ENCODE assay signal across 8 cellular contexts in the genomic region with DNA sequence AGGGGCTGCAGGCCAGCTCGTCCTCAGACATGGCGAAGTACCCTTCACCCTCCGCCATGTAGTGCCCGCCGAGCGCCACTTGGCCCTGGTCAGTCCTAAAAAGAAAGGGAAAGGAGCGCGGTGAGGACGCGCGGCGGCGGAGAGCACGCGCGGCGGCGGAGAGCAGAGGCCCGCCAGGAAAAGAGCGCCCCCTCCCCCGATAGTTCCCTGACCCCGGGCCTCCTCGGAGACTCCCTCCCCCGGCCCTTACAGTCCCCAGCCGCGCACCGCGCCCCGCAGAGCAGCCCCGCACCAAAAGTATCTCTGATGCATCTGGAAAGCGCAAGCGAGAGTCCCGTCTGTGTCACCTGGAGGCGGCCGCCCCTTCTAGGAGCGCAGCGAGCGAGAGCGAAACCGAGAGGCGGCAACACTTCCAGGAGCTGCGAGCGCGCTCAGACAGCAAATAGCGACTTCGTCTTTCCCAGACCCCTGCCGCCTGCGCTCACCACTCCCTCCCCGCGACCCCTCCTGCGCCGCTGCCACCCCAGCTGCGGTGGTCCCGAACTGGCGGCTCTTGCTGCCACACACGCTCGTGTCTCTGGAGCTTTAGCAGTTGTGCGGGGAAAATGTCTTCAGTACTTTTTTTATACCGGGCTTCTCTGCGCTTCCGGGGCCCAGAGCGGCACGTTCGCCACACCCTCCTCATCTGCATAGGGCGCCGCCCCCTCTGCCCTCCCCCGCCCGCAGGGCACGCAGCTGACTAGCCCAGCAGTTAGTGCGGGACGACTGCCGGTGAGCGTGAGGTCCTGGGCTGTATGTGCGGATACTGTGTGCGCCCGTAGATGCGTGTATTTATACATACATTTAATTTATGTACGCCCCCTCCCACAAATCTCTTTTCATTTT. TPM values are rescaled to one million over a fixed set of nuclear protein-coding genes. Genes with fewer than 3 reads are reported as not detected.
A peak's percentile ranks its signal among the peaks of the same experiment; 100 is the strongest.
DNase-seq lines count a peak whose midpoint lies in the region; ATAC-seq and TF ChIP-seq lines count a peak whose summit lies in the region.

TENT5A (minus strand) TSS at position 598 of the 885 bp plus-strand sequence; CDS start at position 58, 540 bp downstream.

- intact Hi-C loops in activated T-helper 2 cell treated with anti-CD3 and anti-CD28 coated beads, Interferon-gamma antibody, Interleukin-2, Interleukin-4, amounts not matched to agents 10 μg/mL and 5 μg/mL and 100 μg/mL, durations not matched to agents 14 hours and 24 hours and 36 hours (cut with micrococcal nuclease) = loop anchor here (2.0 to 10.0 kb wide), 8 partner anchors 20 to 1588 kb away; partner anchors contain the start of genes DOP1A, IBTK and UBE3D

- DNase-seq in DMS153 (lab: John Stamatoyannopoulos, UW) (peak; percentile 92), HuH-7 (ENCODE audit: low spot score) (peak; percentile 92), RPMI7951 (ENCODE audit: low read depth) (peak; percentile 93), fibroblast of mammary gland (ENCODE audit: low read depth) (peak; percentile 88)
- DNase-seq in activated T-helper 2 cell treated with anti-CD3 and anti-CD28 coated beads, Interferon-gamma antibody, Interleukin-2, Interleukin-4, amounts not matched to agents 10 μg/mL and 5 μg/mL and 100 μg/mL, durations not matched to agents 14 hours and 24 hours and 36 hours (ENCODE audit: low spot score) = peak; percentile 82
- peak; percentile 92 for DNase-seq in natural killer cell treated with Interleukin-12 subunit alpha and Interleukin-12 subunit beta and Interleukin-15 and Interleukin-18, amount 100 ng/mL, for 72 hours (ENCODE audit: low spot score)
- DNase-seq in stimulated activated naive CD4-positive, alpha-beta T cell (lab: John Stamatoyannopoulos, UW) = peak; percentile 80 to 90 (median 86)

- ATAC-seq in GM21526 (IDR thresholded peaks at IDR 0.05; ENCODE audit: low FRiP score, unreplicated experiment) = peak; percentile 78
- ATAC-seq in natural killer cell treated with Interleukin-12 subunit alpha and Interleukin-12 subunit beta and Interleukin-15 and Interleukin-18, amount 100 ng/mL, for 72 hours = peak; percentile 88

- no peaks in the 10 kb centered on the region for H3K9me3 Mint-ChIP-seq in activated T-helper 2 cell treated with anti-CD3 and anti-CD28 coated beads, Interferon-gamma antibody, Interleukin-2, Interleukin-4, amounts not matched to agents 10 μg/mL and 5 μg/mL and 100 μg/mL, durations not matched to agents 14 hours and 24 hours and 36 hours
- no peaks in the 10 kb centered on the region for H3K9me3 Mint-ChIP-seq in natural killer cell treated with Interleukin-12 subunit alpha and Interleukin-12 subunit beta and Interleukin-15 and Interleukin-18, amount 100 ng/mL, for 72 hours

- peak within 1 kb of the TSS; percentile 34 for H3K27ac Mint-ChIP-seq in activated T-helper 2 cell treated with anti-CD3 and anti-CD28 coated beads, Interferon-gamma antibody, Interleukin-2, Interleukin-4, amounts not matched to agents 10 μg/mL and 5 μg/mL and 100 μg/mL, durations not matched to agents 14 hours and 24 hours and 36 hours
- peak within 1 kb of the TSS; percentile 83 to 95 for H3K27ac Mint-ChIP-seq in natural killer cell treated with Interleukin-12 subunit alpha and Interleukin-12 subunit beta and Interleukin-15 and Interleukin-18, amount 100 ng/mL, for 72 hours

- no peak for TF ChIP-seq CTCF in fibroblast of mammary gland (conservative IDR thresholded peaks at IDR 0.05; ENCODE audit: control insufficient read depth, insufficient read depth, low read depth, low read length)

- H3K4me3 Mint-ChIP-seq in activated T-helper 2 cell treated with anti-CD3 and anti-CD28 coated beads, Interferon-gamma antibody, Interleukin-2, Interleukin-4, amounts not matched to agents 10 μg/mL and 5 μg/mL and 100 μg/mL, durations not matched to agents 14 hours and 24 hours and 36 hours (ENCODE audit: low read depth) = peak within 1 kb of the TSS; percentile 82
- H3K4me3 Mint-ChIP-seq in natural killer cell treated with Interleukin-12 subunit alpha and Interleukin-12 subunit beta and Interleukin-15 and Interleukin-18, amount 100 ng/mL, for 72 hours = peak within 1 kb of the TSS; percentile 97

- H3K36me3 Mint-ChIP-seq in activated T-helper 2 cell treated with anti-CD3 and anti-CD28 coated beads, Interferon-gamma antibody, Interleukin-2, Interleukin-4, amounts not matched to agents 10 μg/mL and 5 μg/mL and 100 μg/mL, durations not matched to agents 14 hours and 24 hours and 36 hours (ENCODE audit: low read depth) = peaks cover 8% of the 10 kb centered on the region
- H3K36me3 Mint-ChIP-seq in natural killer cell treated with Interleukin-12 subunit alpha and Interleukin-12 subunit beta and Interleukin-15 and Interleukin-18, amount 100 ng/mL, for 72 hours = peaks cover 4% of the 10 kb centered on the region

- H3K27me3 Mint-ChIP-seq in activated T-helper 2 cell treated with anti-CD3 and anti-CD28 coated beads, Interferon-gamma antibody, Interleukin-2, Interleukin-4, amounts not matched to agents 10 μg/mL and 5 μg/mL and 100 μg/mL, durations not matched to agents 14 hours and 24 hours and 36 hours (ENCODE audit: low read depth) = peaks cover 56% of the 10 kb centered on the region
- peaks cover 3 to 6% of the 10 kb centered on the region in 2 donors for H3K27me3 Mint-ChIP-seq in natural killer cell treated with Interleukin-12 subunit alpha and Interleukin-12 subunit beta and Interleukin-15 and Interleukin-18, amount 100 ng/mL, for 72 hours

- H3K4me3 ChIP-seq in fibroblast of mammary gland (ENCODE audit: control insufficient read depth, low read depth, low read length) = peak within 1 kb of the TSS; percentile 92

- peaks cover 21% of the 10 kb centered on the region for H3K4me1 Mint-ChIP-seq in activated T-helper 2 cell treated with anti-CD3 and anti-CD28 coated beads, Interferon-gamma antibody, Interleukin-2, Interleukin-4, amounts not matched to agents 10 μg/mL and 5 μg/mL and 100 μg/mL, durations not matched to agents 14 hours and 24 hours and 36 hours (ENCODE audit: low read depth)
- peaks cover 41 to 45% of the 10 kb centered on the region in 2 donors for H3K4me1 Mint-ChIP-seq in natural killer cell treated with Interleukin-12 subunit alpha and Interleukin-12 subunit beta and Interleukin-15 and Interleukin-18, amount 100 ng/mL, for 72 hours (ENCODE audit: low read depth in 2 of 2)

RNA-seq across cellular contexts. Expression of gene TENT5A, which starts in this region (rescaled TPM):
- 14.8 and 15.5 TPM in 2 replicates for total RNA-seq in RPMI7951 (2014; rRNA removed; shearing (Covaris generic))
- 0.50 and 0.53 TPM in 2 replicates for total RNA-seq in activated T-helper 2 cell treated with anti-CD3 and anti-CD28 coated beads, Interferon-gamma antibody, Interleukin-2, Interleukin-4, amounts not matched to agents 10 μg/mL and 5 μg/mL and 100 μg/mL, durations not matched to agents 14 hours and 24 hours and 36 hours
- total RNA-seq in natural killer cell treated with Interleukin-12 subunit alpha and Interleukin-12 subunit beta and Interleukin-15 and Interleukin-18, amount 100 ng/mL, for 72 hours = 1 to 10 TPM; 1.5 to 8.6 TPM

Comparison
In these comparisons a context has a peak if more than half of its experiments do, and no peak if none do; other contexts are left out.
1. Peak in every context shown above with its lines: DNase-seq, ATAC-seq and H3K4me3 ChIP-seq.
2. Peak in DNase-seq in activated T-helper 2 cell treated with anti-CD3 and anti-CD28 coated beads, Interferon-gamma antibody, Interleukin-2, Interleukin-4, amounts not matched to agents 10 μg/mL and 5 μg/mL and 100 μg/mL, durations not matched to agents 14 hours and 24 hours and 36 hours; RNA of the gene not detected or under 1 TPM.